10 cellular contexts compared by ENCODE assay signal in the genomic region with DNA sequence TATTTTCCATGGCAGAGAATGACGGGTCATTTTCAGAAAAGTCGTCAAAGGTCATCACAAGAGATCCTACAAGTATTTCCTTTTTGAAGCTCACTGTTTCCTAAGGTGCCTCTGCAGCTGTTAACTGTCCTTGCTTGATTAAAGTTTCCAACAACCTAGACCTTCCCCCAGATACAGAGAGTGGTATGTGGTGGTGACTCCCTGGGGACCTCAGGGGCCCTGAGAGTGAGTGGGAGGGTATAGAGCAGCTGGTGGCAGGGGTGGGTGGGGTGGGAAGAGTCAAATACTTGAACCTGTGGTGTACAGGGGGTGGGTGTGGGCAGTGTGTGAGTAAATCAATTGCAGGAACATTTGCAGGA. TPM values are rescaled to one million over a fixed set of nuclear protein-coding genes. Genes with fewer than 3 reads are reported as not detected.
DNase-seq lines count a peak whose midpoint lies in the region; ATAC-seq lines count a peak whose summit lies in the region.
"Had no signal": no experiment of that assay in that cellular context is flagged by ENCODE, and none has a peak within 500 bp of the region (broad histone marks: within the 10 kb centered on the region; RNA-seq: fewer than 3 reads in every experiment).

No MANE protein-coding gene starts in this region.

- no peak for DNase-seq in activated T-cell treated with anti-CD3 and anti-CD28 coated beads, Interleukin-2, amount 50 U/mL, for 4 hours
- DNase-seq in activated T-cell treated with anti-CD3 and anti-CD28 coated beads for 4 hours (no peak), T-cell (no peak), NCI-H1436 treated with DMSO at 0.1 percent for 48 hours (lab: John Stamatoyannopoulos, UW) (no peak), OCI-M1 (lab: John Stamatoyannopoulos, UW) (no peak), medulla oblongata (ENCODE audit: extremely low spot score) (no peak)
- DNase-seq: NCI-H510A treated with DMSO at 0.1 percent for 48 hours had no signal

- H3K4me1 Mint-ChIP-seq in activated T-cell treated with anti-CD3 and anti-CD28 coated beads, Interleukin-2, amount 50 U/mL, for 4 hours (ENCODE audit: low read depth) = peaks cover 52% of the 10 kb centered on the region
- H3K4me1 Mint-ChIP-seq in T-cell = peaks cover 40 to 50% (median 41%) of the 10 kb centered on the region in 3 donors
- peaks cover 76% of the 10 kb centered on the region for H3K4me1 Mint-ChIP-seq in stimulated activated memory B cell treated with anti-CD40 and anti-IgM and Interleukin-4, amounts not matched to agents 10 μg/mL and 1 μg/mL and 100 μg/mL, for 72 hours

- peak overlapping the region; percentile 38 for H3K4me3 Mint-ChIP-seq in activated T-cell treated with anti-CD3 and anti-CD28 coated beads, Interleukin-2, amount 50 U/mL, for 4 hours
- peak overlapping the region in 1 of 3 donors; percentile 88 for H3K4me3 Mint-ChIP-seq in T-cell
- peak overlapping the region; percentile 80 for H3K4me3 Mint-ChIP-seq in stimulated activated memory B cell treated with anti-CD40 and anti-IgM and Interleukin-4, amounts not matched to agents 10 μg/mL and 1 μg/mL and 100 μg/mL, for 72 hours

- peak; percentile 28 to 42 for ATAC-seq in activated T-cell treated with anti-CD3 and anti-CD28 coated beads, Interleukin-2, amount 50 U/mL, for 4 hours
- peak; percentile 58 for ATAC-seq in HG02938 (IDR thresholded peaks at IDR 0.05; ENCODE audit: unreplicated experiment)
- ATAC-seq in T-cell (replicated peaks in 1 of 4) = no peak
- ATAC-seq in stimulated activated memory B cell treated with anti-CD40 and anti-IgM and Interleukin-4, amounts not matched to agents 10 μg/mL and 1 μg/mL and 100 μg/mL, for 72 hours = peak; percentile 85
- ATAC-seq: HCT116 had no signal

- H3K27me3 Mint-ChIP-seq in activated T-cell treated with anti-CD3 and anti-CD28 coated beads, Interleukin-2, amount 50 U/mL, for 4 hours (ENCODE audit: low read depth) = no peaks in the 10 kb centered on the region
- H3K27me3 Mint-ChIP-seq in T-cell = no peaks in the 10 kb centered on the region
- H3K27me3 Mint-ChIP-seq in stimulated activated memory B cell treated with anti-CD40 and anti-IgM and Interleukin-4, amounts not matched to agents 10 μg/mL and 1 μg/mL and 100 μg/mL, for 72 hours = no peaks in the 10 kb centered on the region

- POLR2A ChIA-PET in T-cell (lab: Charles Lee) = interaction anchor here in 1 of 2 donors (0.6 to 0.8 kb wide), 2 partner anchors 88 to 593 kb away, joined by 4 to 6 read pairs; no protein-coding TSS in a partner anchor

- no peaks in the 10 kb centered on the region for H3K9me3 Mint-ChIP-seq in activated T-cell treated with anti-CD3 and anti-CD28 coated beads, Interleukin-2, amount 50 U/mL, for 4 hours
- no peaks in the 10 kb centered on the region for H3K9me3 Mint-ChIP-seq in T-cell
- H3K9me3 Mint-ChIP-seq in stimulated activated memory B cell treated with anti-CD40 and anti-IgM and Interleukin-4, amounts not matched to agents 10 μg/mL and 1 μg/mL and 100 μg/mL, for 72 hours = no peaks in the 10 kb centered on the region

- CTCF ChIA-PET in T-cell (lab: Charles Lee) = interaction anchor here (0.6 to 1.5 kb wide), 8 partner anchors 9 to 193 kb away, joined by 3 to 6 read pairs (median 4); a partner anchor contains a TSS

- peak overlapping the region; percentile 84 to 89 for H3K27ac Mint-ChIP-seq in T-cell
- peak overlapping the region; percentile 95 for H3K27ac Mint-ChIP-seq in stimulated activated memory B cell treated with anti-CD40 and anti-IgM and Interleukin-4, amounts not matched to agents 10 μg/mL and 1 μg/mL and 100 μg/mL, for 72 hours

- H3K36me3 Mint-ChIP-seq in activated T-cell treated with anti-CD3 and anti-CD28 coated beads, Interleukin-2, amount 50 U/mL, for 4 hours (ENCODE audit: insufficient read depth) = no peaks in the 10 kb centered on the region
- H3K36me3 Mint-ChIP-seq in T-cell = no peaks in the 10 kb centered on the region
- H3K36me3 Mint-ChIP-seq in stimulated activated memory B cell treated with anti-CD40 and anti-IgM and Interleukin-4, amounts not matched to agents 10 μg/mL and 1 μg/mL and 100 μg/mL, for 72 hours = peaks cover 13% of the 10 kb centered on the region

RNA-seq across cellular contexts. Expression of a gene that starts 1.6 kb away (rescaled TPM):
- total RNA-seq in activated T-cell treated with anti-CD3 and anti-CD28 coated beads, Interleukin-2, amount 50 U/mL, for 4 hours = 1 to 10 TPM; 1.8 to 4.5 (median 3.9) TPM
- total RNA-seq in T-cell = 1 to 10 TPM; 2.5 to 9.2 (median 4.9) TPM

RNA-seq across cellular contexts. Expression of a gene that starts 14.7 kb away (rescaled TPM):
- 10 to 100 TPM; 42.0 to 57.1 (median 54.9) TPM for total RNA-seq in activated T-cell treated with anti-CD3 and anti-CD28 coated beads, Interleukin-2, amount 50 U/mL, for 4 hours
- 10 to 100 TPM; 24.2 to 56.1 (median 47.6) TPM for total RNA-seq in T-cell

RNA-seq across cellular contexts. Expression of a gene that starts 31.0 kb away (rescaled TPM):
- total RNA-seq in activated T-cell treated with anti-CD3 and anti-CD28 coated beads, Interleukin-2, amount 50 U/mL, for 4 hours = 10 to 100 TPM; 21.8 to 23.8 (median 22.9) TPM
- 10 to 100 TPM; 34.9 to 57.1 (median 51.9) TPM for total RNA-seq in T-cell

RNA-seq across cellular contexts. Expression of a gene that starts 38.0 kb away (rescaled TPM):
- over 10,000 TPM; 12,907 to 15,791 (median 13,372) TPM for total RNA-seq in activated T-cell treated with anti-CD3 and anti-CD28 coated beads, Interleukin-2, amount 50 U/mL, for 4 hours
- over 10,000 TPM; 10,537 to 37,987 (median 30,491) TPM for total RNA-seq in T-cell

RNA-seq across cellular contexts. Expression of a gene that starts 38.3 kb away (rescaled TPM):
- total RNA-seq in activated T-cell treated with anti-CD3 and anti-CD28 coated beads, Interleukin-2, amount 50 U/mL, for 4 hours = 10 to 100 TPM; 11.1 to 12.5 (median 12.0) TPM
- 10 to 100 TPM; 17.7 to 29.8 (median 27.5) TPM for total RNA-seq in T-cell

Comparison
In these comparisons a context has a peak if more than half of its experiments do, and no peak if none do; other contexts are left out.
1. ATAC-seq: peak in activated T-cell treated with anti-CD3 and anti-CD28 coated beads, Interleukin-2, amount 50 U/mL, for 4 hours (2 of 2), HG02938 (single experiment) and stimulated activated memory B cell treated with anti-CD40 and anti-IgM and Interleukin-4, amounts not matched to agents 10 μg/mL and 1 μg/mL and 100 μg/mL, for 72 hours (single experiment); none in T-cell (0 of 4).